ENCODE assay signal across 1 cellular context in genomic region chr10:44733743-44734488, GRCh38.
TF ChIP-seq lines count a peak whose summit lies in the region.

No MANE protein-coding gene starts in this region.

TF ChIP-seq in HCT116, 20 proteins besides CTCF, POLR2A, EP300 and RAD21 (continued from another document):
- no peak for TF ChIP-seq REST (IDR thresholded peaks at IDR 0.05; ENCODE audit: low read depth)
- no peak for TF ChIP-seq ZBTB33 (IDR thresholded peaks at IDR 0.05; ENCODE audit: extremely low read depth, insufficient replicate concordance, low read length)
- no peak for TF ChIP-seq CEBPB (IDR thresholded peaks at IDR 0.05; ENCODE audit: low read depth)
- no peak for TF ChIP-seq JUND (IDR thresholded peaks at IDR 0.05)
- TF ChIP-seq EZH2 (IDR thresholded peaks at IDR 0.05) = no peak
- no peak for TF ChIP-seq EZH2phosphoT487 (IDR thresholded peaks at IDR 0.05; ENCODE audit: borderline replicate concordance)
TF ChIP-seq in HCT116: peak in this region for 0.
